Comparison of ENCODE assay signal across 2 cellular contexts in genomic region chr1:119358661-119359060, GRCh38.
TF ChIP-seq lines count a peak whose summit lies in the region.

No MANE protein-coding gene starts in this region.

TF ChIP-seq in HCT116, 20 proteins besides CTCF, POLR2A, EP300 and RAD21:
- TF ChIP-seq JUND (IDR thresholded peaks at IDR 0.05), result no peak
- TF ChIP-seq ZNF274 (IDR thresholded peaks at IDR 0.05; ENCODE audit: low read depth, low read length), result no peak
- TF ChIP-seq EZH2 (IDR thresholded peaks at IDR 0.05), result no peak
- no peak for TF ChIP-seq YY1 (IDR thresholded peaks at IDR 0.05; ENCODE audit: extremely low read depth, insufficient replicate concordance, low read depth, low read length)
- no peak for TF ChIP-seq EGR1 (IDR thresholded peaks at IDR 0.05; ENCODE audit: low read depth)
- TF ChIP-seq ELF1 (IDR thresholded peaks at IDR 0.05; ENCODE audit: borderline replicate concordance, low read depth), result no peak
- no peak for TF ChIP-seq ATF3 (IDR thresholded peaks at IDR 0.05)
- no peak for TF ChIP-seq MAX (IDR thresholded peaks at IDR 0.05)
- no peak for TF ChIP-seq REST (IDR thresholded peaks at IDR 0.05; ENCODE audit: low read depth)
- TF ChIP-seq SP1 (IDR thresholded peaks at IDR 0.05; ENCODE audit: low read depth), result no peak
- TF ChIP-seq ZBTB33 (IDR thresholded peaks at IDR 0.05; ENCODE audit: extremely low read depth, insufficient replicate concordance, low read length), result no peak
- no peak for TF ChIP-seq CBX3 (IDR thresholded peaks at IDR 0.05; ENCODE audit: low read depth)
- no peak for TF ChIP-seq SRF (IDR thresholded peaks at IDR 0.05; ENCODE audit: low read depth)
- no peak for TF ChIP-seq CEBPB (IDR thresholded peaks at IDR 0.05; ENCODE audit: low read depth)
- TF ChIP-seq SIN3A (IDR thresholded peaks at IDR 0.05; ENCODE audit: low read depth), result no peak
- no peak for TF ChIP-seq POLR2AphosphoS5 (IDR thresholded peaks at IDR 0.05; ENCODE audit: low read depth, low read length)
- TF ChIP-seq TCF7L2 (IDR thresholded peaks at IDR 0.05; ENCODE audit: borderline replicate concordance, extremely low read depth, insufficient read depth, insufficient read length), result no peak
- TF ChIP-seq ZFX (IDR thresholded peaks at IDR 0.05), result no peak
- TF ChIP-seq EZH2phosphoT487 (IDR thresholded peaks at IDR 0.05; ENCODE audit: borderline replicate concordance), result no peak
- no peak for TF ChIP-seq FOSL1 (IDR thresholded peaks at IDR 0.05; ENCODE audit: low read depth)
TF ChIP-seq in HCT116: peak in this region for 0.

TF ChIP-seq in K562, 482 proteins besides CTCF, POLR2A, EP300 and RAD21:
- 0 out of 2 replicates have a peak, but pooled peaks have one; percentile 2 for TF ChIP-seq MAFK (IDR thresholded peaks at IDR 0.05; ENCODE audit: low read length)
- no peak for TF ChIP-seq ZNF444 (CRISPR knock-in tag; IDR thresholded peaks at IDR 0.05)
- TF ChIP-seq NFE2 (IDR thresholded peaks at IDR 0.05; ENCODE audit: low read depth), result 0 out of 2 replicates have a peak, but pooled peaks have one; percentile 24
